8 cellular contexts compared by ENCODE assay signal in the genomic region with DNA sequence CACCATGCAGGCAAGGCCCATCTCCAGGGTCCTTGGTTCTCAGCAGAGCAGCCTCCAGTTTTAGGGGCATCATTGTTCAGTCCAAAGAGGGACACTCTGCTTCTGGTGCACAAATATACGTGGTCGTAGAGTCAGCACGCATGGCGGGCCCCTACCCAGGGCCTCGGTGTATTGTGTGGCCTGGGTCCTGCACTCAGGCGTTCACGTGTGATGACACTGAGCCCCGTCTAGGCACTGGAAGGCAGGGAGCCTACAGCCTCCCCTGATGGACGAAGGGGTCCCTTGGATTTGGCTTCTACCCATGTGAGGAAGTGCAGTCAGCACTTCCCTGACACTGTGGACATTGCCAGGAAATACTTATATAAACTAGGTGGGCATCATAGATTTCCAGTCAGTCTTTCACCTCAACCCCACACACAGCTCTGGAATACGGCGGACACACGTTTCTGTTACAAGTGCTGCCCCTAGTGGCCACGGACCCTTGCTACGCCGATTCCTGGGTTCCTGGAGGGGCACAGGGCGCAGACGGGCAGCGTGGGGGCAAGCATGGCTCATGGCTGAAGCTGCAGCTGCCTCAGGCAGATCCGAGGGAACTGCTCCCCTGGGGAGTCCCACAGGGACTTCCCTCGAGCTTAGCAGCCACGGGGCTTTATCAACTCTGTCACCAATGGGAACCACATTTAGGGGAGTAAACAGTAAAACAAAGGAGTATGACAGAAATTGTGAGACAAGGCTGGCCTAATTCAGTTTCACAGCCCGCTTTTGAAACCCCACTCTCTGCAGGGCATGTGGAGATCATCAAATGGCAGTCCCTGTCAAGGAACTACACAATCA. TPM values are rescaled to one million over a fixed set of nuclear protein-coding genes. Genes with fewer than 3 reads are reported as not detected.
A peak's percentile ranks its signal among the peaks of the same experiment; 100 is the strongest.
DNase-seq lines count a peak whose midpoint lies in the region; ATAC-seq, FAIRE-seq and TF ChIP-seq lines count a peak whose summit lies in the region.

No MANE protein-coding gene starts in this region.

- POLR2A ChIA-PET in A673 (lab: Charles Lee; ENCODE audit: low non-redundant PET): no interaction called here

- no peaks in the 10 kb centered on the region for H4K20me1 ChIP-seq in fibroblast of lung (ENCODE audit: control insufficient read depth, extremely low read depth, insufficient read depth, low read length)

- peaks cover 7% of the 10 kb centered on the region for H3K4me1 ChIP-seq in A673 (ENCODE audit: insufficient read depth, low read length, poor library complexity, severe bottlenecking)
- no peaks in the 10 kb centered on the region for H3K4me1 ChIP-seq in fibroblast of lung (ENCODE audit: control insufficient read depth, extremely low read depth, insufficient read depth, low read length)
- peaks cover 2% of the 10 kb centered on the region for H3K4me1 ChIP-seq in mesenchymal stem cell (ENCODE audit: control insufficient read depth, insufficient read depth, low read depth, low read length)

- no peak overlapping the region for H4K8ac ChIP-seq in mesenchymal stem cell (ENCODE audit: low read length)

- H3K79me1 ChIP-seq in mesenchymal stem cell (replicated peaks; ENCODE audit: low read length, poor library complexity, severe bottlenecking): no peaks in the 10 kb centered on the region

- TF ChIP-seq CTCF in A673 (conservative IDR thresholded peaks at IDR 0.05; ENCODE audit: low read depth, low read length) (peak; percentile 79), fibroblast of lung (conservative IDR thresholded peaks at IDR 0.05 in 1 of 2, IDR thresholded peaks at IDR 0.05 in 1 of 2; ENCODE audit: low read depth in 1 of 2, low read length in 2 of 2) (peak; percentile 11 to 55)

- H3K79me2 ChIP-seq in fibroblast of lung (ENCODE audit: control insufficient read depth, insufficient read depth, low read length): no peaks in the 10 kb centered on the region

- H3K4me2 ChIP-seq in fibroblast of lung (ENCODE audit: extremely low read depth, insufficient read depth, low read length) (no peak overlapping the region), mesenchymal stem cell (ENCODE audit: low read length, poor library complexity, severe bottlenecking) (no peak overlapping the region)

- FAIRE-seq in frontal cortex (lab: Jason Lieb, UNC): no peak

- no peak overlapping the region for H3K23ac ChIP-seq in mesenchymal stem cell (ENCODE audit: low read length in 2 of 2)

- DNase-seq in A673 (ENCODE audit: low spot score) (peak; percentile 59), NCI-H1436 treated with DMSO at 0.1 percent for 48 hours (lab: John Stamatoyannopoulos, UW) (peak; percentile 7), fibroblast of lung (ENCODE audit: low read depth in 2 of 2) (peak in 1 of 2 donors; percentile 6), mesenchymal stem cell (no peak), frontal cortex (ENCODE audit: low spot score in 2 of 2) (no peak)

- no peak overlapping the region for H3K14ac ChIP-seq in mesenchymal stem cell (ENCODE audit: low read length in 2 of 2)

- H3K9me3 ChIP-seq in A673 (ENCODE audit: low read depth, low read length, poor library complexity, severe bottlenecking) (no peaks in the 10 kb centered on the region), fibroblast of lung (ENCODE audit: control insufficient read depth, insufficient read depth, low read depth, low read length) (no peaks in the 10 kb centered on the region), mesenchymal stem cell (ENCODE audit: control insufficient read depth, low read length) (no peaks in the 10 kb centered on the region)

- no peak overlapping the region for H2BK120ac ChIP-seq in mesenchymal stem cell (ENCODE audit: low read depth, low read length)

- peaks cover 79% of the 10 kb centered on the region for H3K36me3 ChIP-seq in A673 (ENCODE audit: insufficient read depth, low read length, poor library complexity, severe bottlenecking)
- H3K36me3 ChIP-seq in fibroblast of lung (ENCODE audit: control insufficient read depth, insufficient read depth, low read length): peaks cover 2% of the 10 kb centered on the region
- H3K36me3 ChIP-seq in mesenchymal stem cell (ENCODE audit: control insufficient read depth in 1 of 2, insufficient read depth in 2 of 2, low read depth in 1 of 2, low read length in 2 of 2): peaks cover 35 to 59% of the 10 kb centered on the region in 2 experiments

- H3K18ac ChIP-seq in mesenchymal stem cell (ENCODE audit: low read depth in 1 of 2, low read length in 2 of 2): no peak overlapping the region

- BruUV-seq in A673 (replicated peaks; lab: Mats Ljungman, UMichigan): no TSS peak

- H3K4ac ChIP-seq in mesenchymal stem cell (ENCODE audit: low read depth in 1 of 2, low read length in 2 of 2): no peak overlapping the region

- H2BK12ac ChIP-seq in mesenchymal stem cell (ENCODE audit: low read length in 2 of 2): no peak overlapping the region

- 74% methylated on average over 22 of the region's 22 CpGs for whole genome bisulfite sequencing in mesenchymal stem cell

- H2BK15ac ChIP-seq in mesenchymal stem cell (ENCODE audit: low read depth, poor library complexity, severe bottlenecking): no peak overlapping the region

- no peak overlapping the region for H2BK5ac ChIP-seq in mesenchymal stem cell (ENCODE audit: low read depth, low read length, poor library complexity, severe bottlenecking)

- intact Hi-C loops in A673 (cut with micrococcal nuclease; ENCODE audit: unreplicated experiment): no loop called here

- peak; percentile 66 for ATAC-seq in GM18511 (IDR thresholded peaks at IDR 0.05; ENCODE audit: unreplicated experiment)
- ATAC-seq in GM18909 (IDR thresholded peaks at IDR 0.05; ENCODE audit: poor library complexity, unreplicated experiment): no peak
- no peak for ATAC-seq in GM19397 (IDR thresholded peaks at IDR 0.05; ENCODE audit: unreplicated experiment)

- H2AFZ ChIP-seq in fibroblast of lung (ENCODE audit: low read length) (no peak overlapping the region), mesenchymal stem cell (ENCODE audit: low read depth, low read length) (no peak overlapping the region)

- H3K4me3 ChIP-seq in A673 (ENCODE audit: low read depth, low read length, poor library complexity, severe bottlenecking): no peak overlapping the region
- no peak overlapping the region for H3K4me3 ChIP-seq in fibroblast of lung (replicated peaks in 1 of 4; ENCODE audit: control extremely low read depth in 1 of 4, insufficient read depth in 1 of 4, low read depth in 3 of 4, low read length in 4 of 4)
- H3K4me3 ChIP-seq in mesenchymal stem cell (ENCODE audit: insufficient read depth in 1 of 2, low read depth in 1 of 2, low read length in 2 of 2): no peak overlapping the region

- H3K27ac ChIP-seq in A673 (ENCODE audit: low read depth, low read length, poor library complexity, severe bottlenecking) (peak overlapping the region; percentile 72), fibroblast of lung (ENCODE audit: insufficient read depth, low read length) (no peak overlapping the region), mesenchymal stem cell (ENCODE audit: low read length, poor library complexity, severe bottlenecking) (no peak overlapping the region)

- CTCF ChIA-PET in A673 (lab: Charles Lee): interaction anchor here (0.5 to 1.0 kb wide), 2 partner anchors 39 to 318 kb away, joined by 3 read pairs; a partner anchor contains a TSS

- H4K91ac ChIP-seq in mesenchymal stem cell (ENCODE audit: low read length): no peak overlapping the region

- H3K27me3 ChIP-seq in A673 (replicated peaks; ENCODE audit: insufficient read depth, low read depth, low read length, poor library complexity) (no peaks in the 10 kb centered on the region), fibroblast of lung (ENCODE audit: control insufficient read depth, insufficient read depth, low read length) (no peaks in the 10 kb centered on the region), mesenchymal stem cell (ENCODE audit: control insufficient read depth in 1 of 2, insufficient read depth in 1 of 2, low read length in 2 of 2) (no peaks in the 10 kb centered on the region)

- H2AK5ac ChIP-seq in mesenchymal stem cell (ENCODE audit: low read length, severe bottlenecking): no peak overlapping the region

- no peak overlapping the region for H3K9ac ChIP-seq in fibroblast of lung (ENCODE audit: insufficient read depth, low read length)
- no peak overlapping the region for H3K9ac ChIP-seq in mesenchymal stem cell (ENCODE audit: low read length)

RNA-seq across cellular contexts. Expression of a gene that starts 25.4 kb away (rescaled TPM):
- 4.3 and 5.7 TPM in 2 replicates for total RNA-seq in A673 (2021)
- 10.0 and 15.5 TPM in 2 replicates for total RNA-seq in fibroblast of lung
- 11.1 and 15.6 TPM in 2 replicates for polyA plus RNA-seq in fibroblast of lung
- polyA plus RNA-seq in fibroblast of lung (2012): 12.3 and 21.5 TPM in 2 replicates
- polyA minus RNA-seq in fibroblast of lung (ENCODE audit: low replicate concordance): 12.1 and 17.0 TPM in 2 replicates
- 10.2 TPM for polyA plus RNA-seq in mesenchymal stem cell (2013, experiment 1 of 2)
- 10.0 TPM for polyA plus RNA-seq in mesenchymal stem cell (2013, experiment 2 of 2)
- 4.9 TPM for total RNA-seq in frontal cortex

RNA-seq across cellular contexts. Expression of a gene that starts 39.3 kb away (rescaled TPM):
- total RNA-seq in A673 (2021) (36.5 and 46.3 TPM in 2 replicates), fibroblast of lung (12.8 and 15.5 TPM in 2 replicates), frontal cortex (5.3 TPM)
- polyA plus RNA-seq in fibroblast of lung: 2.4 and 2.6 TPM in 2 replicates
- 3.3 and 3.6 TPM in 2 replicates for polyA plus RNA-seq in fibroblast of lung (2012)
- polyA minus RNA-seq in fibroblast of lung (ENCODE audit: low replicate concordance): 2.9 and 6.2 TPM in 2 replicates
- polyA plus RNA-seq in mesenchymal stem cell (2013, experiment 1 of 2): 4.0 TPM
- 4.1 TPM for polyA plus RNA-seq in mesenchymal stem cell (2013, experiment 2 of 2)

RNA-seq across cellular contexts. Expression of a gene that starts 54.5 kb away (rescaled TPM):
- total RNA-seq in A673 (2021) (301 and 326 TPM in 2 replicates), fibroblast of lung (9.2 and 12.1 TPM in 2 replicates), frontal cortex (48.9 TPM)
- polyA plus RNA-seq in fibroblast of lung: 12.1 and 15.4 TPM in 2 replicates
- 15.9 and 20.7 TPM in 2 replicates for polyA plus RNA-seq in fibroblast of lung (2012)
- polyA minus RNA-seq in fibroblast of lung (ENCODE audit: low replicate concordance): 10.0 and 12.4 TPM in 2 replicates
- 11.7 TPM for polyA plus RNA-seq in mesenchymal stem cell (2013, experiment 1 of 2)
- 10.3 TPM for polyA plus RNA-seq in mesenchymal stem cell (2013, experiment 2 of 2)

Comparison
In these comparisons a context has a peak if more than half of its experiments do, and no peak if none do; other contexts are left out.
1. DNase-seq: peak in A673 (single experiment) and NCI-H1436 treated with DMSO at 0.1 percent for 48 hours (single experiment); none in mesenchymal stem cell (single experiment) and frontal cortex (0 of 2).